ENCODE assay signal across 9 cellular contexts in genomic region chr22:36065462-36065774, GRCh38. TPM values are rescaled to one million over a fixed set of nuclear protein-coding genes. Genes with fewer than 3 reads are reported as not detected.
DNase-seq lines count a peak whose midpoint lies in the region.
"Had no signal": no experiment of that assay in that cellular context is flagged by ENCODE, and none has a peak within 500 bp of the region (broad histone marks: within the 10 kb centered on the region; RNA-seq: fewer than 3 reads in every experiment).

No MANE protein-coding gene starts in this region.

- no peaks in the 10 kb centered on the region for H3K27me3 ChIP-seq in CD4-positive, alpha-beta memory T cell (ENCODE audit: insufficient read depth, low read length)
- H3K27me3 ChIP-seq in SJSA1 (replicated peaks), result no peaks in the 10 kb centered on the region
- H3K27me3 ChIP-seq in esophagus (ENCODE audit: control insufficient read depth in 1 of 2, insufficient read depth in 2 of 2, low read length in 2 of 2), result no peaks in the 10 kb centered on the region
- no peaks in the 10 kb centered on the region for H3K27me3 ChIP-seq in neuron (ENCODE audit: insufficient read depth, low read length)

- H3K36me3 Mint-ChIP-seq in CD4-positive, alpha-beta memory T cell, result no peaks in the 10 kb centered on the region

- H2AFZ ChIP-seq in neuron (ENCODE audit: low read depth, low read length), result peak overlapping the region; percentile 71

- peak overlapping the region; percentile 49 to 67 for H3K4me3 ChIP-seq in CD4-positive, alpha-beta memory T cell (ENCODE audit: low read length in 2 of 2)
- H3K4me3 ChIP-seq in SJSA1 (peak overlapping the region; percentile 39), esophagus (ENCODE audit: low read depth in 1 of 2, low read length in 2 of 2) (peak overlapping the region; percentile 49 to 53), neuron (ENCODE audit: low read length) (peak overlapping the region; percentile 65)

- H3K9me3 ChIP-seq in CD4-positive, alpha-beta memory T cell (ENCODE audit: control insufficient read depth in 1 of 2, low read length in 2 of 2), result no peaks in the 10 kb centered on the region
- no peaks in the 10 kb centered on the region for H3K9me3 ChIP-seq in SJSA1 (replicated peaks)
- H3K9me3 ChIP-seq in esophagus (ENCODE audit: control insufficient read depth in 2 of 2, insufficient read depth in 1 of 2, low read depth in 1 of 2, low read length in 1 of 2), result no peaks in the 10 kb centered on the region
- no peaks in the 10 kb centered on the region for H3K9me3 ChIP-seq in neuron (ENCODE audit: low read length)

- H3K9me3 Mint-ChIP-seq in CD4-positive, alpha-beta memory T cell, result no peaks in the 10 kb centered on the region

- peak in 1 of 5 donors; percentile 33 for DNase-seq in CD4-positive, alpha-beta memory T cell
- DNase-seq in SJSA1 (ENCODE audit: low read depth in 1 of 2, low spot score in 2 of 2) (no peak), cerebellar nuclear complex (lab: John Stamatoyannopoulos, UW) (no peak), NCI-H2029 treated with DMSO at 0.1 percent for 48 hours (lab: John Stamatoyannopoulos, UW) (no peak), posterior cingulate gyrus (no peak), DMS79 treated with DMSO at 0.1 percent for 48 hours (lab: John Stamatoyannopoulos, UW) (no peak)
- DNase-seq: SIG-M5 had no signal

- H3K27ac ChIP-seq in CD4-positive, alpha-beta memory T cell (ENCODE audit: low read depth, low read length), result peak overlapping the region; percentile 15
- H3K27ac ChIP-seq in SJSA1 (peak overlapping the region; percentile 80), esophagus (ENCODE audit: low read depth in 2 of 2, low read length in 1 of 2) (peak overlapping the region; percentile 82 to 87)

- POLR2A ChIA-PET in CD4-positive, alpha-beta memory T cell (lab: Charles Lee; ENCODE audit: partially characterized antibody), result interaction anchor here (2.0 kb wide), 1 partner anchor 37 kb away, joined by 8 read pairs; the partner anchor contains the start of gene RBFOX2

- peaks cover 11% of the 10 kb centered on the region for H3K4me1 ChIP-seq in CD4-positive, alpha-beta memory T cell (ENCODE audit: insufficient read depth, low read length)
- H3K4me1 ChIP-seq in SJSA1 (replicated peaks) (peaks cover 20% of the 10 kb centered on the region), esophagus (ENCODE audit: control insufficient read depth in 2 of 2, insufficient read depth in 2 of 2, low read length in 1 of 2) (no peaks in the 10 kb centered on the region), neuron (ENCODE audit: insufficient read depth, low read length) (peaks cover 4% of the 10 kb centered on the region)

- intact Hi-C loops in CD4-positive, alpha-beta memory T cell (cut with micrococcal nuclease), result loop anchor here (5.0 to 10.0 kb wide), 3 partner anchors 57 to 438 kb away; partner anchors contain the start of gene TXN2
- intact Hi-C loops in posterior cingulate gyrus (cut with DNase I), result loop anchor here (2.0 kb wide), 1 partner anchor 39 kb away; no protein-coding TSS in a partner anchor

- 2 to 9% methylated on average over 5 of the region's 5 CpGs for WGBS in esophagus, 2 donors

- peaks cover 0 to 2% of the 10 kb centered on the region in 2 donors for H3K27me3 Mint-ChIP-seq in CD4-positive, alpha-beta memory T cell

- H3K27ac Mint-ChIP-seq in CD4-positive, alpha-beta memory T cell, result peak overlapping the region in 5 of 7 donors; percentile 11 to 64 (median 42)

- H3K36me3 ChIP-seq in CD4-positive, alpha-beta memory T cell (ENCODE audit: insufficient read depth, low read length), result no peaks in the 10 kb centered on the region
- H3K36me3 ChIP-seq in SJSA1, result no peaks in the 10 kb centered on the region
- H3K36me3 ChIP-seq in esophagus (ENCODE audit: control insufficient read depth in 2 of 2, insufficient read depth in 2 of 2, low read length in 1 of 2), result no peaks in the 10 kb centered on the region
- H3K36me3 ChIP-seq in neuron (ENCODE audit: insufficient read depth, low read length), result no peaks in the 10 kb centered on the region

- CTCF ChIA-PET in CD4-positive, alpha-beta memory T cell (lab: Charles Lee; ENCODE audit: partially characterized antibody), result interaction anchor here (0.7 to 3.7 kb wide), 53 partner anchors 9 to 715 kb away, joined by 3 to 67 read pairs (median 4); partner anchors contain the start of genes APOL2 and APOL3

- H3K4me3 Mint-ChIP-seq in CD4-positive, alpha-beta memory T cell, result peak overlapping the region; percentile 74 to 91 (median 84)

- H3K4me1 Mint-ChIP-seq in CD4-positive, alpha-beta memory T cell, result peaks cover 6 to 10% (median 9%) of the 10 kb centered on the region in 4 donors

RNA-seq across cellular contexts. Expression of gene RBFOX2, which starts 36.8 kb away (rescaled TPM):
- total RNA-seq in CD4-positive, alpha-beta memory T cell, result 1 to 10 TPM in 1 of 2 experiments, under 1 TPM in 1; 0.99 to 1.0 TPM
- polyA plus RNA-seq in CD4-positive, alpha-beta memory T cell, result 1 to 10 TPM in 1 of 2 donors, under 1 TPM in 1; 0.68 to 1.3 TPM
- 92.3 and 144 TPM in 2 replicates for total RNA-seq in SJSA1 (2014; rRNA removed; shearing (Covaris generic))
- polyA plus RNA-seq in esophagus, result 10 to 100 TPM; 22.6 to 31.1 TPM

Comparison
In these comparisons a context has a peak if more than half of its experiments do, and no peak if none do; other contexts are left out.
1. H3K27ac ChIP-seq: peak in every context shown above with its lines; median percentile 84 in esophagus; 80 in SJSA1; 15 in CD4-positive, alpha-beta memory T cell.
2. RNA of gene RBFOX2, which starts 36.8 kb away (total RNA-seq): 92.3 to 144 TPM in SJSA1; 0.99 to 1.0 TPM in CD4-positive, alpha-beta memory T cell; every median in the first group is over 10 times any median in the second.
3. Peak in every context shown above with its lines, with median percentiles within 50 percentile points of each other: H3K4me3 ChIP-seq.